Comparison of ENCODE assay signal across 1 cellular context in genomic region chr10:97640174-97640867, GRCh38.
TF ChIP-seq lines count a peak whose summit lies in the region.

PI4K2A (plus strand) TSS chr10:97640671; CDS start chr10:97640743, 72 bp downstream.

TF ChIP-seq in K562, 482 proteins besides CTCF, POLR2A, EP300 and RAD21 (continued from another document and continues in another):
- TF ChIP-seq, protein P1, sequence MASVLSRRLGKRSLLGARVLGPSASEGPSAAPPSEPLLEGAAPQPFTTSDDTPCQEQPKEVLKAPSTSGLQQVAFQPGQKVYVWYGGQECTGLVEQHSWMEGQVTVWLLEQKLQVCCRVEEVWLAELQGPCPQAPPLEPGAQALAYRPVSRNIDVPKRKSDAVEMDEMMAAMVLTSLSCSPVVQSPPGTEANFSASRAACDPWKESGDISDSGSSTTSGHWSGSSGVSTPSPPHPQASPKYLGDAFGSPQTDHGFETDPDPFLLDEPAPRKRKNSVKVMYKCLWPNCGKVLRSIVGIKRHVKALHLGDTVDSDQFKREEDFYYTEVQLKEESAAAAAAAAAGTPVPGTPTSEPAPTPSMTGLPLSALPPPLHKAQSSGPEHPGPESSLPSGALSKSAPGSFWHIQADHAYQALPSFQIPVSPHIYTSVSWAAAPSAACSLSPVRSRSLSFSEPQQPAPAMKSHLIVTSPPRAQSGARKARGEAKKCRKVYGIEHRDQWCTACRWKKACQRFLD (CRISPR knock-in tag; IDR thresholded peaks at IDR 0.05), result no peak
- TF ChIP-seq SMAD1 (IDR thresholded peaks at IDR 0.05; ENCODE audit: low read depth, low read length, partially characterized antibody), result no peak
- no peak for TF ChIP-seq HINFP (tag; conservative IDR thresholded peaks at IDR 0.05; ENCODE audit: low read depth)
- TF ChIP-seq SP2 (IDR thresholded peaks at IDR 0.05; ENCODE audit: extremely low read depth, low read depth, low read length, poor library complexity, severe bottlenecking), result peak; percentile 46
- peak; percentile 66 for TF ChIP-seq FOXM1 (IDR thresholded peaks at IDR 0.05; ENCODE audit: low read depth)
- 0 out of 2 replicates have a peak, but pooled peaks have one; percentile 43 for TF ChIP-seq FOXM1 (CRISPR knock-in tag; IDR thresholded peaks at IDR 0.05; ENCODE audit: low read depth)
- peak; percentile 81 for TF ChIP-seq POLR2G (IDR thresholded peaks at IDR 0.05; ENCODE audit: low read depth, low read length)
- peak; percentile 61; the same call in 1 of the 2 replicates for TF ChIP-seq ADNP (tag; IDR thresholded peaks at IDR 0.05)
- TF ChIP-seq ZNF24 (IDR thresholded peaks at IDR 0.05), result peak; percentile 96
- peak in 1 of 2 experiments; percentile 36; a peak in 2 of 4 replicates for TF ChIP-seq RCOR1 (IDR thresholded peaks at IDR 0.05; ENCODE audit: borderline replicate concordance in 1 of 2, low read depth in 2 of 2, low read length in 2 of 2)
- TF ChIP-seq SP1 (CRISPR knock-in tag; IDR thresholded peaks at IDR 0.05), result peak; percentile 78
- TF ChIP-seq TBP (optimal IDR thresholded peaks at IDR 0.05; ENCODE audit: low read depth, low read length), result peak; percentile 43
- TF ChIP-seq, protein P2, sequence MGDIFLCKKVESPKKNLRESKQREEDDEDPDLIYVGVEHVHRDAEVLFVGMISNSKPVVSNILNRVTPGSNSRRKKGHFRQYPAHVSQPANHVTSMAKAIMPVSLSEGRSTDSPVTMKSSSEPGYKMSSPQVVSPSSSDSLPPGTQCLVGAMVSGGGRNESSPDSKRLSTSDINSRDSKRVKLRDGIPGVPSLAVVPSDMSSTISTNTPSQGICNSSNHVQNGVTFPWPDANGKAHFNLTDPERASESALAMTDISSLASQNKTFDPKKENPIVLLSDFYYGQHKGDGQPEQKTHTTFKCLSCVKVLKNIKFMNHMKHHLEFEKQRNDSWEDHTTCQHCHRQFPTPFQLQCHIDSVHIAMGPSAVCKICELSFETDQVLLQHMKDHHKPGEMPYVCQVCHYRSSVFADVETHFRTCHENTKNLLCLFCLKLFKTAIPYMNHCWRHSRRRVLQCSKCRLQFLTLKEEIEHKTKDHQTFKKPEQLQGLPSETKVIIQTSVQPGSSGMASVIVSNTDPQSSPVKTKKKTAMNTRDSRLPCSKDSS (IDR thresholded peaks at IDR 0.05; ENCODE audit: low read depth, partially characterized antibody), result no peak
- no peak for TF ChIP-seq GTF2F1 (IDR thresholded peaks at IDR 0.05; ENCODE audit: low read depth, low read length)
- no peak for TF ChIP-seq CTCFL (IDR thresholded peaks at IDR 0.05; ENCODE audit: borderline replicate concordance, insufficient read depth, low read depth, low read length, poor library complexity, severe bottlenecking)
- peak; percentile 98 for TF ChIP-seq NRF1 (conservative IDR thresholded peaks at IDR 0.05 in 1 of 2, IDR thresholded peaks at IDR 0.05 in 1 of 2)
- TF ChIP-seq ZNF133 (CRISPR knock-in tag; IDR thresholded peaks at IDR 0.05), result no peak
- TF ChIP-seq, protein P3, sequence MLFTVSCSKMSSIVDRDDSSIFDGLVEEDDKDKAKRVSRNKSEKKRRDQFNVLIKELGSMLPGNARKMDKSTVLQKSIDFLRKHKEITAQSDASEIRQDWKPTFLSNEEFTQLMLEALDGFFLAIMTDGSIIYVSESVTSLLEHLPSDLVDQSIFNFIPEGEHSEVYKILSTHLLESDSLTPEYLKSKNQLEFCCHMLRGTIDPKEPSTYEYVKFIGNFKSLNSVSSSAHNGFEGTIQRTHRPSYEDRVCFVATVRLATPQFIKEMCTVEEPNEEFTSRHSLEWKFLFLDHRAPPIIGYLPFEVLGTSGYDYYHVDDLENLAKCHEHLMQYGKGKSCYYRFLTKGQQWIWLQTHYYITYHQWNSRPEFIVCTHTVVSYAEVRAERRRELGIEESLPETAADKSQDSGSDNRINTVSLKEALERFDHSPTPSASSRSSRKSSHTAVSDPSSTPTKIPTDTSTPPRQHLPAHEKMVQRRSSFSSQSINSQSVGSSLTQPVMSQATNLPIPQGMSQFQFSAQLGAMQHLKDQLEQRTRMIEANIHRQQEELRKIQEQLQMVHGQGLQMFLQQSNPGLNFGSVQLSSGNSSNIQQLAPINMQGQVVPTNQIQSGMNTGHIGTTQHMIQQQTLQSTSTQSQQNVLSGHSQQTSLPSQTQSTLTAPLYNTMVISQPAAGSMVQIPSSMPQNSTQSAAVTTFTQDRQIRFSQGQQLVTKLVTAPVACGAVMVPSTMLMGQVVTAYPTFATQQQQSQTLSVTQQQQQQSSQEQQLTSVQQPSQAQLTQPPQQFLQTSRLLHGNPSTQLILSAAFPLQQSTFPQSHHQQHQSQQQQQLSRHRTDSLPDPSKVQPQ (CRISPR knock-in tag; IDR thresholded peaks at IDR 0.05; ENCODE audit: borderline replicate concordance), result no peak
- TF ChIP-seq NFE2 (IDR thresholded peaks at IDR 0.05; ENCODE audit: low read depth), result peak; percentile 53
- peak; percentile 56 for TF ChIP-seq ASH1L (IDR thresholded peaks at IDR 0.05; ENCODE audit: borderline replicate concordance, low read depth, partially characterized antibody)
- TF ChIP-seq CREB1 (IDR thresholded peaks at IDR 0.05), result peak; percentile 50; the same call in 1 of the 2 replicates
- peak; percentile 66 for TF ChIP-seq CREB1 (CRISPR knock-in tag; IDR thresholded peaks at IDR 0.05)
- no peak for TF ChIP-seq SNRNP70 (optimal IDR thresholded peaks at IDR 0.05; ENCODE audit: low read depth, low read length)
- TF ChIP-seq RERE (CRISPR knock-in tag; IDR thresholded peaks at IDR 0.05; ENCODE audit: borderline replicate concordance), result no peak
- TF ChIP-seq, protein P4, sequence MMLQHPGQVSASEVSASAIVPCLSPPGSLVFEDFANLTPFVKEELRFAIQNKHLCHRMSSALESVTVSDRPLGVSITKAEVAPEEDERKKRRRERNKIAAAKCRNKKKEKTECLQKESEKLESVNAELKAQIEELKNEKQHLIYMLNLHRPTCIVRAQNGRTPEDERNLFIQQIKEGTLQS (IDR thresholded peaks at IDR 0.05), result peak; percentile 20; the same call in 1 of the 2 replicates
- TF ChIP-seq, protein P4 (CRISPR knock-in tag; conservative IDR thresholded peaks at IDR 0.05), result no peak
- TF ChIP-seq SIN3A (IDR thresholded peaks at IDR 0.05; ENCODE audit: borderline replicate concordance in 2 of 2, control insufficient read depth in 1 of 2, low read depth in 2 of 2, low read length in 2 of 2), result 0 out of 4 replicates have a peak, but pooled peaks of 1 of the 2 experiments have one; percentile 46
- TF ChIP-seq CEBPG (CRISPR knock-in tag; IDR thresholded peaks at IDR 0.05), result peak; percentile 66
- peak in 1 of 2 experiments; percentile 28; a peak in 1 of 4 replicates for TF ChIP-seq CEBPG (tag; conservative IDR thresholded peaks at IDR 0.05 in 1 of 2, IDR thresholded peaks at IDR 0.05 in 1 of 2)
- TF ChIP-seq HDAC6 (IDR thresholded peaks at IDR 0.05; ENCODE audit: low read depth, low read length), result no peak
- TF ChIP-seq ZNF57 (CRISPR knock-in tag; IDR thresholded peaks at IDR 0.05), result no peak
- peak; percentile 79 for TF ChIP-seq EGR1 (conservative IDR thresholded peaks at IDR 0.05)
- TF ChIP-seq KLF16 (IDR thresholded peaks at IDR 0.05), result no peak
- TF ChIP-seq FOS (IDR thresholded peaks at IDR 0.05; ENCODE audit: extremely low read depth, insufficient read length), result peak; percentile 68
- no peak for TF ChIP-seq ZNF639 (CRISPR knock-in tag; conservative IDR thresholded peaks at IDR 0.05 in 1 of 2, IDR thresholded peaks at IDR 0.05 in 1 of 2)
- TF ChIP-seq XRCC3 (IDR thresholded peaks at IDR 0.05), result no peak
- TF ChIP-seq NFIX (CRISPR knock-in tag; IDR thresholded peaks at IDR 0.05; ENCODE audit: low read depth), result no peak
- TF ChIP-seq SAFB (IDR thresholded peaks at IDR 0.05; ENCODE audit: borderline replicate concordance, low read depth, low read length), result peak; percentile 69
- 0 out of 2 replicates have a peak, but pooled peaks have one; percentile 44 for TF ChIP-seq NR2C2 (CRISPR knock-in tag; IDR thresholded peaks at IDR 0.05)
- TF ChIP-seq NR2C2 (tag; IDR thresholded peaks at IDR 0.05), result peak; percentile 94
- 0 out of 2 replicates have a peak, but pooled peaks have one; percentile 53 for TF ChIP-seq ZNF3 (CRISPR knock-in tag; IDR thresholded peaks at IDR 0.05)
- peak; percentile 97 for TF ChIP-seq BCOR (IDR thresholded peaks at IDR 0.05)
